ENCODE assay signal across 19 cellular contexts in genomic region chr2:119579457-119580295, GRCh38. TPM values are rescaled to one million over a fixed set of nuclear protein-coding genes. Genes with fewer than 3 reads are reported as not detected.
DNase-seq lines count a peak whose midpoint lies in the region; ATAC-seq, FAIRE-seq and TF ChIP-seq lines count a peak whose summit lies in the region.
"Had no signal": no experiment of that assay in that cellular context is flagged by ENCODE, and none has a peak within 500 bp of the region (broad histone marks: within the 10 kb centered on the region; RNA-seq: fewer than 3 reads in every experiment).

No MANE protein-coding gene starts in this region.

- WGBS in adrenal gland, 4 donors, result 54 to 71% (median 65%) methylated on average over 7 of the region's 7 CpGs
- 0% methylated on average over 7 of the region's 7 CpGs for WGBS in HepG2 (ENCODE audit: low lambda C conversion rate)

- H3K36me3 Mint-ChIP-seq in progenitor cell of endocrine pancreas (ENCODE audit: insufficient read depth), result peaks cover 16% of the 10 kb centered on the region
- H3K36me3 Mint-ChIP-seq: CD4-positive, alpha-beta memory T cell had no signal

- peak overlapping the region in 1 of 5 donors; percentile 46 for H3K27ac ChIP-seq in adrenal gland
- H3K27ac ChIP-seq in HepG2 (ENCODE audit: extremely low read length, insufficient read depth, low read length), result no peak overlapping the region
- H3K27ac ChIP-seq: RWPE1 had no signal

- H3K27me3 ChIP-seq in adrenal gland (no peaks in the 10 kb centered on the region), HepG2 (ENCODE audit: control insufficient read depth in 1 of 2, insufficient read depth in 2 of 2, low read length in 2 of 2) (no peaks in the 10 kb centered on the region; a peak in 1 of 5 replicates)

- no peaks in the 10 kb centered on the region for H3K79me2 ChIP-seq in HepG2 (ENCODE audit: insufficient read depth, low read length)

- H3K4me3 Mint-ChIP-seq in progenitor cell of endocrine pancreas (ENCODE audit: low read depth), result no peak overlapping the region
- H3K4me3 Mint-ChIP-seq: CD4-positive, alpha-beta memory T cell; IgD-negative memory B cell had no signal

- TF ChIP-seq POLR2A in adrenal gland (IDR thresholded peaks at IDR 0.05), result no peak
- TF ChIP-seq POLR2A in HepG2 (IDR thresholded peaks at IDR 0.05; ENCODE audit: insufficient read depth in 1 of 2, low read depth in 2 of 2, low read length in 2 of 2), result no peak

- H3K4me1 Mint-ChIP-seq in progenitor cell of endocrine pancreas (ENCODE audit: low read depth), result peaks cover 11% of the 10 kb centered on the region
- H3K4me1 Mint-ChIP-seq: CD4-positive, alpha-beta memory T cell; IgD-negative memory B cell had no signal

- no peak for TF ChIP-seq EP300 in HepG2 (IDR thresholded peaks at IDR 0.05; ENCODE audit: low read depth in 2 of 2, low read length in 2 of 2)
- no peak for TF ChIP-seq EP300 in HepG2 (CRISPR knock-in tag; IDR thresholded peaks at IDR 0.05; ENCODE audit: borderline replicate concordance)

- TF ChIP-seq RAD21 in HepG2 (CRISPR knock-in tag; IDR thresholded peaks at IDR 0.05), result no peak

- TF ChIP-seq CTCF in adrenal gland (IDR thresholded peaks at IDR 0.05) (no peak), HepG2 (CRISPR knock-in tag; IDR thresholded peaks at IDR 0.05) (no peak), progenitor cell of endocrine pancreas (IDR thresholded peaks at IDR 0.05; ENCODE audit: unreplicated experiment) (no peak)

- no peak overlapping the region; the same call in 1 of the 2 replicates for H3K4me2 ChIP-seq in HepG2 (ENCODE audit: low read depth, low read length)

- no peaks in the 10 kb centered on the region for H3K27me3 Mint-ChIP-seq in progenitor cell of endocrine pancreas

- peak overlapping the region; percentile 37 for H3K27ac Mint-ChIP-seq in progenitor cell of endocrine pancreas
- H3K27ac Mint-ChIP-seq: CD4-positive, alpha-beta memory T cell; IgD-negative memory B cell had no signal

- in situ Hi-C loops in HepG2 (cut with HindIII; ENCODE audit: extremely low pct_ligation_motif_present, low pct_unique_long_range_greater_than_20kb), result no loop called here
- in situ Hi-C loops in KBM-7 (cut with MboI; ENCODE audit: low pct_unique_long_range_greater_than_20kb, low sequenced_read_pairs), result no loop called here

- ATAC-seq in left cardiac atrium (peak; percentile 27 to 79), HepG2 (peak; percentile 88), GM18868 (IDR thresholded peaks at IDR 0.05; ENCODE audit: unreplicated experiment) (no peak)
- ATAC-seq: PC-3 had no signal

- H3K9ac ChIP-seq in HepG2 (ENCODE audit: insufficient read depth, low read depth, low read length), result no peak overlapping the region

- H3K36me3 ChIP-seq in adrenal gland (replicated peaks in 1 of 2) (no peaks in the 10 kb centered on the region), HepG2 (replicated peaks in 1 of 2; ENCODE audit: control insufficient read depth in 1 of 2, insufficient read depth in 2 of 2, low read length in 2 of 2) (no peaks in the 10 kb centered on the region)

- H4K20me1 ChIP-seq in HepG2 (ENCODE audit: insufficient read depth, low read length), result no peaks in the 10 kb centered on the region

- no peaks in the 10 kb centered on the region for H3K9me3 ChIP-seq in adrenal gland (replicated peaks in 1 of 3)
- H3K9me3 ChIP-seq in HepG2 (ENCODE audit: low read length), result no peaks in the 10 kb centered on the region

- no TSS peak for BruUV-seq in HepG2 (replicated peaks; lab: Mats Ljungman, UMichigan)

- peaks cover 0 to 12% of the 10 kb centered on the region in 2 donors for H3K4me1 ChIP-seq in adrenal gland (replicated peaks in 1 of 2)
- H3K4me1 ChIP-seq in HepG2 (ENCODE audit: insufficient read depth, low read length), result no peaks in the 10 kb centered on the region

- CTCF ChIA-PET in HepG2 (lab: Yijun Ruan, JAX; ENCODE audit: low intra/inter-chr PET ratio, low total read pairs), result no interaction called here

- POLR2A ChIA-PET in HepG2 (lab: Yijun Ruan, JAX), result no interaction called here

- intact Hi-C loops in adrenal gland (cut with DNase I) (no loop called here), left cardiac atrium (cut with DNase I) (no loop called here), HepG2 (cut with micrococcal nuclease; ENCODE audit: unreplicated experiment) (no loop called here)

- H3K4me3 ChIP-seq in adrenal gland, result no peak overlapping the region
- H3K4me3 ChIP-seq in HepG2 (replicated peaks in 1 of 3; ENCODE audit: insufficient read depth in 1 of 3, low read depth in 2 of 3, low read length in 3 of 3), result no peak overlapping the region

- FAIRE-seq in HepG2 (lab: Jason Lieb, UNC), result no peak

- peak in 6 of 7 donors; percentile 24 to 61 (median 30) for DNase-seq in adrenal gland
- DNase-seq in left cardiac atrium, result no peak
- peak; percentile 28 for DNase-seq in HepG2 (ENCODE audit: low spot score)
- no peak for DNase-seq in progenitor cell of endocrine pancreas (ENCODE audit: low spot score, unreplicated experiment)
- DNase-seq in T-helper 9 cell, result no peak
- DNase-seq in KBM-7, result no peak
- DNase-seq in stimulated activated CD4-positive, alpha-beta T cell treated with anti-CD3 and anti-CD28 coated beads, Interleukin-4, amount 100 ng/mL, for 4 hours, result no peak
- DNase-seq: CD4-positive, alpha-beta memory T cell; HCEC 1CT; NCI-H1417; NCI-H187 treated with DMSO at 0.1 percent for 48 hours; NCI-H748 treated with DMSO at 0.1 percent for 48 hours; PC-3 had no signal

- H3K9me3 Mint-ChIP-seq in progenitor cell of endocrine pancreas (ENCODE audit: low read depth), result peaks cover 5% of the 10 kb centered on the region

- no peak overlapping the region for H2AFZ ChIP-seq in HepG2 (ENCODE audit: low read length)

RNA-seq across cellular contexts. Expression of gene CFAP221, which starts 35.4 kb away (rescaled TPM):
- total RNA-seq in adrenal gland, result 10 to 100 TPM in 1 of 8 donors, 1 to 10 TPM in 7; 1.1 to 10.1 (median 3.4) TPM
- 1 to 10 TPM; 4.3 to 4.8 (median 4.8) TPM for polyA plus RNA-seq in adrenal gland
- total RNA-seq in left cardiac atrium, result under 1 TPM; 0.91 to 0.97 TPM
- not detected in 2 replicates for total RNA-seq in HepG2 (2016; rRNA removed; fragmentation: Illumina TruSeq; extraction: Trizol)
- total RNA-seq in HepG2 (2016; cell fraction: cytosol; rRNA removed; fragmentation: Illumina TruSeq; extraction: Trizol; ENCODE audit: low read depth), result 0.20 and 0.26 TPM in 2 replicates
- total RNA-seq in HepG2 (2016; cell fraction: insoluble cytoplasmic fraction; rRNA removed; fragmentation: Illumina TruSeq; extraction: Trizol), result not detected in 2 replicates
- 0.43 TPM in 1 of 2 replicates, not detected in the other for total RNA-seq in HepG2 (2016; cell fraction: membrane; rRNA removed; fragmentation: Illumina TruSeq; extraction: Trizol)
- total RNA-seq in HepG2 (2016; cell fraction: nucleus; rRNA removed; fragmentation: Illumina TruSeq; extraction: Trizol), result not detected in 2 replicates
- not detected in 2 replicates for polyA plus RNA-seq in HepG2 (2011; rRNA removed)
- polyA plus RNA-seq in HepG2 (2011; cell fraction: cytosol; rRNA removed), result not detected in 2 replicates
- polyA plus RNA-seq in HepG2 (2011; cell fraction: nucleus; rRNA removed), result not detected in 2 replicates
- polyA plus RNA-seq in HepG2 (2012), result not detected in 2 replicates
- 0.26 and 0.33 TPM in 2 replicates for polyA plus RNA-seq in HepG2 (2016; cell fraction: cytosol; fragmentation: Illumina TruSeq; extraction: Trizol; ENCODE audit: low read depth)
- polyA plus RNA-seq in HepG2 (2016; cell fraction: insoluble cytoplasmic fraction; fragmentation: Illumina TruSeq; extraction: Trizol; ENCODE audit: low read depth), result not detected in 2 replicates
- not detected in 2 replicates for polyA plus RNA-seq in HepG2 (2016; cell fraction: membrane; fragmentation: Illumina TruSeq; extraction: Trizol; ENCODE audit: low read depth)
- polyA plus RNA-seq in HepG2 (2016; cell fraction: nucleus; fragmentation: Illumina TruSeq; extraction: Trizol; ENCODE audit: insufficient read depth, low read depth), result not detected in 2 replicates
- not detected in 2 replicates for polyA minus RNA-seq in HepG2 (2011; rRNA and poly(A)+ RNA removed; ENCODE audit: low replicate concordance)
- not detected in 2 replicates for polyA minus RNA-seq in HepG2 (2011; cell fraction: cytosol; rRNA and poly(A)+ RNA removed)
- not detected in 2 replicates for polyA minus RNA-seq in HepG2 (2011; cell fraction: nucleus; rRNA and poly(A)+ RNA removed)
- 33.0 and 37.4 TPM in 2 replicates for total RNA-seq in progenitor cell of endocrine pancreas
- total RNA-seq: CD4-positive, alpha-beta memory T cell; HT1080; PC-3 had no signal
- polyA plus RNA-seq: CD4-positive, alpha-beta memory T cell; IgD-negative memory B cell had no signal

RNA-seq across cellular contexts. Expression of gene SCTR, which starts 55.4 kb away (rescaled TPM):
- total RNA-seq in adrenal gland (1 to 10 TPM in 1 of 8 donors, under 1 TPM in 2, not detected in 5; 0.41 to 1.6 (median 0.46) TPM), left cardiac atrium (under 1 TPM in 1 of 2 donors, not detected in 1; 0.32 TPM), HepG2 (2016; rRNA removed; fragmentation: Illumina TruSeq; extraction: Trizol) (not detected in 2 replicates), progenitor cell of endocrine pancreas (33.1 and 34.9 TPM in 2 replicates)
- polyA plus RNA-seq in adrenal gland (1 to 10 TPM in 2 of 3 donors, under 1 TPM in 1; 0.35 to 8.3 (median 4.4) TPM), HepG2 (2011; rRNA removed) (not detected in 2 replicates)
- not detected in 2 replicates for total RNA-seq in HepG2 (2016; cell fraction: cytosol; rRNA removed; fragmentation: Illumina TruSeq; extraction: Trizol; ENCODE audit: low read depth)
- not detected in 2 replicates for total RNA-seq in HepG2 (2016; cell fraction: insoluble cytoplasmic fraction; rRNA removed; fragmentation: Illumina TruSeq; extraction: Trizol)
- not detected in 2 replicates for total RNA-seq in HepG2 (2016; cell fraction: membrane; rRNA removed; fragmentation: Illumina TruSeq; extraction: Trizol)
- not detected in 2 replicates for total RNA-seq in HepG2 (2016; cell fraction: nucleus; rRNA removed; fragmentation: Illumina TruSeq; extraction: Trizol)
- not detected in 2 replicates for polyA plus RNA-seq in HepG2 (2011; cell fraction: cytosol; rRNA removed)
- not detected in 2 replicates for polyA plus RNA-seq in HepG2 (2011; cell fraction: nucleus; rRNA removed)
- 2.8 and 3.7 TPM in 2 replicates for polyA plus RNA-seq in HepG2 (2012)
- polyA plus RNA-seq in HepG2 (2016; cell fraction: cytosol; fragmentation: Illumina TruSeq; extraction: Trizol; ENCODE audit: low read depth), result not detected in 2 replicates
- not detected in 2 replicates for polyA plus RNA-seq in HepG2 (2016; cell fraction: insoluble cytoplasmic fraction; fragmentation: Illumina TruSeq; extraction: Trizol; ENCODE audit: low read depth)
- polyA plus RNA-seq in HepG2 (2016; cell fraction: membrane; fragmentation: Illumina TruSeq; extraction: Trizol; ENCODE audit: low read depth), result not detected in 2 replicates
- polyA plus RNA-seq in HepG2 (2016; cell fraction: nucleus; fragmentation: Illumina TruSeq; extraction: Trizol; ENCODE audit: insufficient read depth, low read depth), result not detected in 2 replicates
- not detected in 2 replicates for polyA minus RNA-seq in HepG2 (2011; rRNA and poly(A)+ RNA removed; ENCODE audit: low replicate concordance)
- polyA minus RNA-seq in HepG2 (2011; cell fraction: cytosol; rRNA and poly(A)+ RNA removed), result not detected in 2 replicates
- polyA minus RNA-seq in HepG2 (2011; cell fraction: nucleus; rRNA and poly(A)+ RNA removed), result not detected in 2 replicates
- total RNA-seq: A172; CD4-positive, alpha-beta memory T cell; HT1080; PC-3 had no signal
- polyA plus RNA-seq: BJ; CD4-positive, alpha-beta memory T cell; IgD-negative memory B cell had no signal

Comparison
In these comparisons a context has a peak if more than half of its experiments do, and no peak if none do; other contexts are left out.
1. DNase-seq: peak in adrenal gland (6 of 7) and HepG2 (single experiment); none in left cardiac atrium (single experiment), progenitor cell of endocrine pancreas (single experiment), T-helper 9 cell (single experiment), KBM-7 (single experiment) and stimulated activated CD4-positive, alpha-beta T cell treated with anti-CD3 and anti-CD28 coated beads, Interleukin-4, amount 100 ng/mL, for 4 hours (0 of 2).
2. RNA of gene SCTR, which starts 55.4 kb away (total RNA-seq): 33.1 to 34.9 TPM in progenitor cell of endocrine pancreas; 0.32 TPM in left cardiac atrium, 0.41 to 1.6 TPM in adrenal gland and not detected in HepG2; every median in the first group is over 10 times any median in the second.